ENCODE assay signal across 13 cellular contexts in the genomic region with DNA sequence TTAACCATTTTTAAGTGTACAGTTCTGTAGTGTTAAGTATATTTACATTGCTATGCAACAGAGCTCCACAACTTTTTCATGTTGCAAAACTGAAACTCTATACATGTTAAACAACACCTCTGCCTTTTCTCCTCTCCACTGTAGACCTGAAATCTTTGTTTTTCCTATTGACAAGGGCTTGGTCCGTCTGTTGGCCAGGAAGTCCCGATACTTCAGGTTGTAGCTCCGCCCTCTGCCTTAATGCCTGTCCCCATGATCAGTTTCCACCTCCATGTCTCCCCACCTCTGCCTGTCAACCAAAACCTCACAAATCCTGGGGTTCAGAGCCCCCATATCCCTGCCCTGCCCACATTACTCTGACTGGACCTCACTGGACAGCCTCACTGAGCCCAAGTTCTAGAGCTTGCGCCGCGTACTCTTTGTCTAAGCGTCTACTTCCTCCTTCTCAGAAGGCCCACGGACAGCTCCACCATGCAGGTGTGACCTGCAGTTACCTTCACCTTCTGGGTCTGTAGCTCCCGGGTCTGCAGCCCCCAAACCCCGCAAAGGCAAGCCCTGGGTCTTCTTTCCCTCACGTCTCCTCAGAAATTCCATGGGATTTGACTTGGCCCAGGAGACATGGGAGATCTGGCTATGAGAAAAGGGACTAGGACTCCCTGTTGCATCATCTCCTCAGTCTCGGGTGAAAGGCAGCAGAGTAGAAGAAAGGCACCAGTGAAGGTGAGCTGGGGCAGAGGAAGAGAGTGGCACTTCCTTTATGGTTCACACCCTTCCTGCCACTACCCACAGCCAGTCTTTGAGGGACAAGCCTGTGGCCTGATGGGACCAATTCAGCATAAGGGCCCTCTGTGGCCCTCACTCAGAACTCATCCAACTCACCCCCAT. TPM values are rescaled to one million over a fixed set of nuclear protein-coding genes. Genes with fewer than 3 reads are reported as not detected.
DNase-seq lines count a peak whose midpoint lies in the region; ATAC-seq and TF ChIP-seq lines count a peak whose summit lies in the region.
"Had no signal": no experiment of that assay in that cellular context is flagged by ENCODE, and none has a peak within 500 bp of the region (broad histone marks: within the 10 kb centered on the region; RNA-seq: fewer than 3 reads in every experiment).

No MANE protein-coding gene starts in this region.

- peaks cover 95% of the 10 kb centered on the region for H3K4me1 ChIP-seq in CD8-positive, alpha-beta T cell (ENCODE audit: insufficient read depth, low read length)
- H3K4me1 ChIP-seq in neural progenitor cell (no peaks in the 10 kb centered on the region), heart right ventricle (peaks cover 9 to 99% (median 35%) of the 10 kb centered on the region in 9 donors)

- H3K4me1 Mint-ChIP-seq in CD8-positive, alpha-beta T cell (ENCODE audit: low read depth) = peaks cover 95% of the 10 kb centered on the region
- H3K4me1 Mint-ChIP-seq in IgD-negative memory B cell (peaks cover 57 to 76% (median 70%) of the 10 kb centered on the region in 3 donors), neural progenitor cell (peaks cover 4% of the 10 kb centered on the region)
- H3K4me1 Mint-ChIP-seq in activated naive CD8-positive, alpha-beta T cell (ENCODE audit: low read depth) = peaks cover 93% of the 10 kb centered on the region

- no peak overlapping the region for H3K4me2 ChIP-seq in neural progenitor cell

- H3K36me3 Mint-ChIP-seq in CD8-positive, alpha-beta T cell = peaks cover 30% of the 10 kb centered on the region
- H3K36me3 Mint-ChIP-seq in IgD-negative memory B cell (peaks cover 8% of the 10 kb centered on the region), neural progenitor cell (peaks cover 7% of the 10 kb centered on the region)
- H3K36me3 Mint-ChIP-seq in activated naive CD8-positive, alpha-beta T cell = peaks cover 18% of the 10 kb centered on the region

- H3K9ac ChIP-seq in neural progenitor cell = no peak overlapping the region

- WGBS in heart right ventricle, 2 donors = 89 to 91% methylated on average over 12 of the region's 12 CpGs

- H3K4me3 ChIP-seq in CD8-positive, alpha-beta T cell (ENCODE audit: low read depth, low read length) = peak overlapping the region; percentile 47
- H3K4me3 ChIP-seq in neural progenitor cell = no peak overlapping the region
- peak overlapping the region in 1 of 10 donors; percentile 38 for H3K4me3 ChIP-seq in heart right ventricle

- H3F3A ChIP-seq in neural progenitor cell (ENCODE audit: low read depth) = no peaks in the 10 kb centered on the region

- H3K27me3 ChIP-seq in CD8-positive, alpha-beta T cell (ENCODE audit: insufficient read depth, low read length) = no peaks in the 10 kb centered on the region
- H3K27me3 ChIP-seq in neural progenitor cell = no peaks in the 10 kb centered on the region
- no peaks in the 10 kb centered on the region for H3K27me3 ChIP-seq in heart right ventricle

- peak overlapping the region; percentile 57 for H3K27ac ChIP-seq in CD8-positive, alpha-beta T cell (ENCODE audit: low read depth, low read length)
- H3K27ac ChIP-seq in neural progenitor cell = no peak overlapping the region
- H3K27ac ChIP-seq in heart right ventricle = peak overlapping the region in 2 of 10 donors; percentile 43 to 92

- no peak overlapping the region for H2AFZ ChIP-seq in neural progenitor cell (replicated peaks)

- H3K9me3 Mint-ChIP-seq in CD8-positive, alpha-beta T cell = peaks cover 7% of the 10 kb centered on the region
- H3K9me3 Mint-ChIP-seq in IgD-negative memory B cell (peaks cover 4 to 12% (median 6%) of the 10 kb centered on the region in 3 donors), neural progenitor cell (peaks cover 9% of the 10 kb centered on the region)
- H3K9me3 Mint-ChIP-seq in activated naive CD8-positive, alpha-beta T cell (ENCODE audit: low read depth) = peaks cover 13% of the 10 kb centered on the region

- POLR2A ChIA-PET in CD8-positive, alpha-beta T cell (lab: Charles Lee) = interaction anchor here (0.7 to 2.5 kb wide), 8 partner anchors 8 to 46 kb away, joined by 3 to 9 read pairs (median 3); a partner anchor contains a TSS

- no peak for TF ChIP-seq CTCF in CD8-positive, alpha-beta T cell (IDR thresholded peaks at IDR 0.05)
- TF ChIP-seq CTCF in neural progenitor cell (IDR thresholded peaks at IDR 0.05) (no peak), heart right ventricle (IDR thresholded peaks at IDR 0.05) (no peak)

- H3K36me3 ChIP-seq in CD8-positive, alpha-beta T cell (ENCODE audit: insufficient read depth, low read length) = no peaks in the 10 kb centered on the region
- H3K36me3 ChIP-seq in neural progenitor cell = no peaks in the 10 kb centered on the region
- peaks cover 0 to 18% (median 0%) of the 10 kb centered on the region in 9 donors for H3K36me3 ChIP-seq in heart right ventricle

- H3K27me3 Mint-ChIP-seq in CD8-positive, alpha-beta T cell (ENCODE audit: low read depth) = no peaks in the 10 kb centered on the region
- peaks cover 1% of the 10 kb centered on the region for H3K27me3 Mint-ChIP-seq in IgD-negative memory B cell
- no peaks in the 10 kb centered on the region for H3K27me3 Mint-ChIP-seq in activated naive CD8-positive, alpha-beta T cell
- peaks cover 9% of the 10 kb centered on the region for H3K27me3 Mint-ChIP-seq in neural progenitor cell (ENCODE audit: insufficient read depth, low read depth)

- TF ChIP-seq POLR2A in GM18505 (IDR thresholded peaks at IDR 0.05; ENCODE audit: borderline replicate concordance, extremely low read depth, insufficient read depth, insufficient read length) = no peak

- H3K4me3 Mint-ChIP-seq in CD8-positive, alpha-beta T cell = peak overlapping the region; percentile 81
- H3K4me3 Mint-ChIP-seq in IgD-negative memory B cell = peak overlapping the region; percentile 95 to 100 (median 100)
- H3K4me3 Mint-ChIP-seq in activated naive CD8-positive, alpha-beta T cell = peak overlapping the region; percentile 75
- peak overlapping the region; percentile 46 for H3K4me3 Mint-ChIP-seq in neural progenitor cell
- H3K4me3 Mint-ChIP-seq: HFFc6 had no signal

- peak overlapping the region; percentile 93 for H3K27ac Mint-ChIP-seq in CD8-positive, alpha-beta T cell
- H3K27ac Mint-ChIP-seq in IgD-negative memory B cell (peak overlapping the region; percentile 91 to 100 (median 98)), neural progenitor cell (no peak overlapping the region)
- H3K27ac Mint-ChIP-seq in activated naive CD8-positive, alpha-beta T cell = peak overlapping the region; percentile 92
- H3K27ac Mint-ChIP-seq: HFFc6 had no signal

- CTCF ChIA-PET in CD8-positive, alpha-beta T cell (lab: Charles Lee) = interaction anchor here (0.9 to 4.0 kb wide), 6 partner anchors 8 to 46 kb away, joined by 3 to 26 read pairs (median 5); a partner anchor contains a TSS

- no peaks in the 10 kb centered on the region for H3K79me2 ChIP-seq in neural progenitor cell (ENCODE audit: low read depth)

- H4K20me1 ChIP-seq in neural progenitor cell (ENCODE audit: low read depth) = no peaks in the 10 kb centered on the region

- intact Hi-C loops in CD8-positive, alpha-beta T cell (cut with DNase I, micrococcal nuclease) = no loop called here
- intact Hi-C loops in heart right ventricle (cut with DNase I) = no loop called here

- DNase-seq in CD8-positive, alpha-beta T cell = peak in 2 of 7 experiments; percentile 16 to 63
- DNase-seq in neural progenitor cell (ENCODE audit: low spot score) (no peak), heart right ventricle (no peak)
- DNase-seq: activated CD4-positive, CD25-positive, alpha-beta regulatory T cell; HFFc6; left colon; NCI-H1694 treated with DMSO at 0.1 percent for 48 hours had no signal

- H3K9me3 ChIP-seq in CD8-positive, alpha-beta T cell (ENCODE audit: low read length) = no peaks in the 10 kb centered on the region
- H3K9me3 ChIP-seq in neural progenitor cell (ENCODE audit: low read depth) (no peaks in the 10 kb centered on the region), heart right ventricle (peaks cover 0 to 9% (median 0%) of the 10 kb centered on the region in 11 donors)

- ATAC-seq in CD8-positive, alpha-beta T cell = peak; percentile 34
- ATAC-seq in heart right ventricle (no peak), HG03139 (IDR thresholded peaks at IDR 0.05; ENCODE audit: unreplicated experiment) (no peak), HG02938 (IDR thresholded peaks at IDR 0.05; ENCODE audit: unreplicated experiment) (no peak), GM18505 (IDR thresholded peaks at IDR 0.05; ENCODE audit: unreplicated experiment) (no peak)
- ATAC-seq: left colon, sciatic nerve had no signal

RNA-seq across cellular contexts. Expression of a gene that starts 8.0 kb away (rescaled TPM):
- total RNA-seq in CD8-positive, alpha-beta T cell = 10 to 100 TPM in 1 of 2 experiments, 1 to 10 TPM in 1; 8.6 to 10.2 TPM
- polyA plus RNA-seq in IgD-negative memory B cell = 36.2 TPM
- 12.4 and 17.4 TPM in 2 replicates for total RNA-seq in neural progenitor cell (ENCODE audit: low replicate concordance)
- 10 to 100 TPM in 2 of 10 donors, 1 to 10 TPM in 8; 4.7 to 19.2 (median 5.8) TPM for total RNA-seq in heart right ventricle
- polyA plus RNA-seq in heart right ventricle = 10 to 100 TPM in 1 of 2 donors, 1 to 10 TPM in 1; 8.0 to 13.9 TPM

RNA-seq across cellular contexts. Expression of a gene that starts 24.6 kb away (rescaled TPM):
- total RNA-seq in CD8-positive, alpha-beta T cell = under 1 TPM; 0.16 to 0.56 TPM
- polyA plus RNA-seq in IgD-negative memory B cell (0.64 TPM), heart right ventricle (under 1 TPM in 1 of 2 donors, not detected in 1; 0.12 TPM)
- total RNA-seq in neural progenitor cell (ENCODE audit: low replicate concordance) (not detected in 2 replicates), heart right ventricle (under 1 TPM in 1 of 10 donors, not detected in 9; 0.15 TPM)
- total RNA-seq: sciatic nerve had no signal

RNA-seq across cellular contexts. Expression of a gene that starts 46.2 kb away (rescaled TPM):
- 10 to 100 TPM; 39.1 to 39.6 TPM for total RNA-seq in CD8-positive, alpha-beta T cell
- polyA plus RNA-seq in IgD-negative memory B cell = 82.0 TPM
- 199 and 203 TPM in 2 replicates for total RNA-seq in neural progenitor cell (ENCODE audit: low replicate concordance)
- total RNA-seq in heart right ventricle = 10 to 100 TPM; 44.5 to 80.4 (median 48.8) TPM
- 100 to 1,000 TPM in 1 of 2 donors, 10 to 100 TPM in 1; 34.3 to 138 TPM for polyA plus RNA-seq in heart right ventricle

Comparison
In these comparisons a context has a peak if more than half of its experiments do, and no peak if none do; other contexts are left out.
1. H3K4me3 Mint-ChIP-seq: peak in every context shown above with its lines; median percentile 100 in IgD-negative memory B cell; 81 in CD8-positive, alpha-beta T cell; 75 in activated naive CD8-positive, alpha-beta T cell; 46 in neural progenitor cell.